18 cellular contexts compared by ENCODE assay signal in genomic region chr22:49514656-49515055, GRCh38.
DNase-seq lines count a peak whose midpoint lies in the region; ATAC-seq and FAIRE-seq lines count a peak whose summit lies in the region.
"Had no signal": no experiment of that assay in that cellular context is flagged by ENCODE, and none has a peak within 500 bp of the region (broad histone marks: within the 10 kb centered on the region; RNA-seq: fewer than 3 reads in every experiment).

No MANE protein-coding gene starts in this region.

- no peak overlapping the region for H3K27ac Mint-ChIP-seq in activated CD4-positive, alpha-beta memory T cell treated with anti-CD3 and anti-CD28 coated beads, Interleukin-2, amount 10 ng/mL, durations not matched to agents 7 days and 5 days
- H3K27ac Mint-ChIP-seq: activated CD4-positive, alpha-beta T cell treated with anti-CD3 and anti-CD28 coated beads, Interleukin-2, amount 10 ng/mL, durations not matched to agents 24 days and 14 days had no signal

- peak; percentile 67 for FAIRE-seq in GM18507 (lab: Jason Lieb, UNC)

- H3K36me3 Mint-ChIP-seq in activated CD4-positive, alpha-beta memory T cell treated with anti-CD3 and anti-CD28 coated beads, Interleukin-2, amount 10 ng/mL, durations not matched to agents 7 days and 5 days (ENCODE audit: low read depth): peaks cover 15% of the 10 kb centered on the region

- peak; percentile 41 for DNase-seq in Ammon's horn (ENCODE audit: low spot score)
- peak; percentile 35 for DNase-seq in GM18507 (ENCODE audit: extremely low spot score, insufficient read length, low read depth)
- DNase-seq in NCI-H446 treated with DMSO at 0.1 percent for 48 hours (lab: John Stamatoyannopoulos, UW): peak; percentile 61
- peak; percentile 17 for DNase-seq in islet precursor cell
- DNase-seq in SK-N-DZ (ENCODE audit: low spot score): no peak
- DNase-seq in activated CD4-positive, alpha-beta memory T cell treated with anti-CD3 and anti-CD28 coated beads, Interleukin-2, amount 10 ng/mL, durations not matched to agents 7 days and 5 days: no peak
- DNase-seq in activated CD4-positive, CD25-positive, alpha-beta regulatory T cell treated with anti-CD3 and anti-CD28 coated beads, Interleukin-2, amount 50 U/mL, for 72 hours: no peak
- DNase-seq: activated CD4-positive, alpha-beta T cell treated with anti-CD3 and anti-CD28 coated beads, Interleukin-2, amount 10 ng/mL, durations not matched to agents 24 days and 14 days; activated naive CD4-positive, alpha-beta T cell treated with anti-CD3 and anti-CD28 coated beads, Interleukin-2, amount 50 U/mL, for 16 hours; CD4-positive, alpha-beta memory T cell; colonic mucosa; DMS53; GM23248; heart left ventricle; NCI-H226; occipital lobe; stimulated activated CD4-positive, alpha-beta T cell treated with anti-CD3 and anti-CD28 coated beads, Interleukin-12 subunit alpha, Interleukin-12 subunit beta, amount 100 ng/mL, for 4 hours had no signal

- no peak overlapping the region for H3K4me3 Mint-ChIP-seq in activated CD4-positive, alpha-beta memory T cell treated with anti-CD3 and anti-CD28 coated beads, Interleukin-2, amount 10 ng/mL, durations not matched to agents 7 days and 5 days
- H3K4me3 Mint-ChIP-seq: activated CD4-positive, alpha-beta T cell treated with anti-CD3 and anti-CD28 coated beads, Interleukin-2, amount 10 ng/mL, durations not matched to agents 24 days and 14 days; CD4-positive, alpha-beta memory T cell had no signal

- POLR2A ChIA-PET in activated CD4-positive, alpha-beta memory T cell treated with anti-CD3 and anti-CD28 coated beads, Interleukin-2, amount 10 ng/mL, durations not matched to agents 7 days and 5 days (lab: Charles Lee): no interaction called here

- no peak for ATAC-seq in HG02571 (IDR thresholded peaks at IDR 0.05; ENCODE audit: unreplicated experiment)
- ATAC-seq: heart left ventricle had no signal

- H3K27me3 Mint-ChIP-seq in activated CD4-positive, alpha-beta memory T cell treated with anti-CD3 and anti-CD28 coated beads, Interleukin-2, amount 10 ng/mL, durations not matched to agents 7 days and 5 days: no peaks in the 10 kb centered on the region
- H3K27me3 Mint-ChIP-seq: activated CD4-positive, alpha-beta T cell treated with anti-CD3 and anti-CD28 coated beads, Interleukin-2, amount 10 ng/mL, durations not matched to agents 24 days and 14 days; CD4-positive, alpha-beta memory T cell had no signal

- CTCF ChIA-PET in activated CD4-positive, alpha-beta memory T cell treated with anti-CD3 and anti-CD28 coated beads, Interleukin-2, amount 10 ng/mL, durations not matched to agents 7 days and 5 days (lab: Charles Lee): no interaction called here

- H3K9me3 Mint-ChIP-seq in activated CD4-positive, alpha-beta memory T cell treated with anti-CD3 and anti-CD28 coated beads, Interleukin-2, amount 10 ng/mL, durations not matched to agents 7 days and 5 days: peaks cover 26% of the 10 kb centered on the region

- peaks cover 15% of the 10 kb centered on the region for H3K4me1 Mint-ChIP-seq in activated CD4-positive, alpha-beta memory T cell treated with anti-CD3 and anti-CD28 coated beads, Interleukin-2, amount 10 ng/mL, durations not matched to agents 7 days and 5 days

Comparison
In these comparisons a context has a peak if more than half of its experiments do, and no peak if none do; other contexts are left out.
1. DNase-seq: peak in Ammon's horn (single experiment), GM18507 (single experiment), NCI-H446 treated with DMSO at 0.1 percent for 48 hours (single experiment) and islet precursor cell (single experiment); none in SK-N-DZ (single experiment), activated CD4-positive, alpha-beta memory T cell treated with anti-CD3 and anti-CD28 coated beads, Interleukin-2, amount 10 ng/mL, durations not matched to agents 7 days and 5 days (single experiment) and activated CD4-positive, CD25-positive, alpha-beta regulatory T cell treated with anti-CD3 and anti-CD28 coated beads, Interleukin-2, amount 50 U/mL, for 72 hours (single experiment).